ENCODE assay signal across 8 cellular contexts in the genomic region with DNA sequence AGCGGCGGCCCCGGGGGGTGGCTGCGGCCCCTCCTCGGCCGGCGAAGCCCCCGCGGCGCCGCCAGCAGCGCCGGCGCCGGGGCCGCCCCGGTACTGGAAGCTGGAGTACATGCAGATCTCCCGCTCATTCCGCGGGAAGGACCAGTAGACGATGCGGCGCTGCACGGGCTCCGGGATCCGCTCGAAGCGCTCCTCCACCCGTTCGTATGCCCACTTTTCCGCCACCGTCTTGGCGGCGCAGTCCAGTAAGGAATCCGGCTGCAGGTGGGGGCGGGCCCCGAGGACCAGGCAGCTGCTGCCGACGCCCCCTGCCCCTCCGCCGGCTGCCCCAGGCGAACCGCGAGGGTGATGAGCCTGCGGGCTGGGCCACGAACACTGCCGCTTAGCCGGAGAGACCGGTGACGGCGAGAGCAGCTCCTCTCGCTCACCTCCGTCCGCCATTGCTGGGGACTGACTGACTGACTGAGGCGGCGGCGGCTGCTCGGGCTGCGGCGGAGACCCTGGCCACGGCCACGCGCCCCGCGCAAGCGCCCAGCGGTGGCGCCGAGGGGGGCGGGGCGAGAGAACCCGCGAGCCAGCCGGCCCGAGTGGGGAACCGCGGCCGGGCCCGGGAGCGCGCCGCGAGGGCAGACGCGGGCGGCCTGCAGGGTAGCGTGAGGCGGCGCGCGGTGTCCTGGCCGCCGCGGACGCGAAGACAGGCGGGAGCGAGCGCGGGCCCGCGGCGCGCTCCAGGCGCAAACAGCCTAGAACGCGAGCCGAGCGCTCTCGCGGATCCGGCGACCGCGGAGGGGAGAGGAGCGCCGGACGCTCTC. TPM values are rescaled to one million over a fixed set of nuclear protein-coding genes. Genes with fewer than 3 reads are reported as not detected.
DNase-seq lines count a peak whose midpoint lies in the region; ATAC-seq and TF ChIP-seq lines count a peak whose summit lies in the region.

A gene (minus strand): TSS at position 696 of the 812 bp plus-strand sequence. CDS start 255 bp downstream, at position 441.

- no peaks in the 10 kb centered on the region for H3K36me3 Mint-ChIP-seq in HFFc6 (ENCODE audit: low read depth)
- H3K36me3 Mint-ChIP-seq in activated CD8-positive, alpha-beta T cell treated with anti-CD3 and anti-CD28 coated beads for 36 hours (ENCODE audit: low read depth), result peaks cover 1% of the 10 kb centered on the region

- peak within 1 kb of the TSS; percentile 80 for H3K9ac ChIP-seq in ES-I3 (ENCODE audit: low read depth, low read length)

- no peaks in the 10 kb centered on the region for H3K9me3 Mint-ChIP-seq in HFFc6
- no peaks in the 10 kb centered on the region for H3K9me3 Mint-ChIP-seq in activated CD8-positive, alpha-beta T cell treated with anti-CD3 and anti-CD28 coated beads for 36 hours

- H3K4me3 Mint-ChIP-seq in HFFc6, result peak within 1 kb of the TSS; percentile 84
- peak within 1 kb of the TSS; percentile 92 for H3K4me3 Mint-ChIP-seq in activated CD8-positive, alpha-beta T cell treated with anti-CD3 and anti-CD28 coated beads for 36 hours

- peak within 1 kb of the TSS; percentile 88 for H3K27ac ChIP-seq in lower lobe of right lung

- TF ChIP-seq CTCF in HFFc6 (IDR thresholded peaks at IDR 0.05), result no peak
- TF ChIP-seq CTCF in activated CD8-positive, alpha-beta T cell treated with anti-CD3 and anti-CD28 coated beads for 36 hours (IDR thresholded peaks at IDR 0.05), result no peak
- no peak for TF ChIP-seq CTCF in lower lobe of right lung (IDR thresholded peaks at IDR 0.05)

- H3K9me3 ChIP-seq in ES-I3 (ENCODE audit: control insufficient read depth, insufficient read depth, low read length) (no peaks in the 10 kb centered on the region), lower lobe of right lung (no peaks in the 10 kb centered on the region)

- peak within 1 kb of the TSS; percentile 93 for H3K4me3 ChIP-seq in lower lobe of right lung

- H3K36me3 ChIP-seq in ES-I3 (ENCODE audit: insufficient read depth, low read length) (no peaks in the 10 kb centered on the region), lower lobe of right lung (no peaks in the 10 kb centered on the region)

- DNase-seq in HFFc6, result no peak
- peak; percentile 72 for DNase-seq in NCI-H2171 treated with DMSO at 0.1 percent for 48 hours (lab: John Stamatoyannopoulos, UW)
- peak; percentile 69 for DNase-seq in activated CD8-positive, alpha-beta T cell treated with anti-CD3 and anti-CD28 coated beads for 36 hours
- DNase-seq in ecto neural progenitor cell (ENCODE audit: low spot score), result peak; percentile 84
- DNase-seq in lower lobe of right lung, result peak; percentile 80
- peak; percentile 45 to 46 for DNase-seq in stimulated activated CD4-positive, alpha-beta T cell treated with anti-CD3 and anti-CD28 coated beads, Interleukin-4, amount 100 ng/mL, for 48 hours (ENCODE audit: low read depth in 2 of 2)

- POLR2A ChIA-PET in activated CD8-positive, alpha-beta T cell treated with anti-CD3 and anti-CD28 coated beads for 36 hours (lab: Charles Lee), result interaction anchor here (1.0 kb wide), 1 partner anchor 26 kb away, joined by 3 read pairs; no protein-coding TSS in a partner anchor

- ATAC-seq in activated CD8-positive, alpha-beta T cell treated with anti-CD3 and anti-CD28 coated beads for 36 hours, result peak; percentile 83
- ATAC-seq in lower lobe of right lung (peak; percentile 97 to 98), HG02973 (IDR thresholded peaks at IDR 0.05; ENCODE audit: unreplicated experiment) (no peak)

- CTCF ChIA-PET in activated CD8-positive, alpha-beta T cell treated with anti-CD3 and anti-CD28 coated beads for 36 hours (lab: Charles Lee), result no interaction called here

- H3K27me3 ChIP-seq in lower lobe of right lung (ENCODE audit: low read depth), result no peaks in the 10 kb centered on the region

- no peak within 1 kb of the TSS for H3K27ac Mint-ChIP-seq in HFFc6
- peak within 1 kb of the TSS; percentile 81 for H3K27ac Mint-ChIP-seq in activated CD8-positive, alpha-beta T cell treated with anti-CD3 and anti-CD28 coated beads for 36 hours

- intact Hi-C loops in activated CD8-positive, alpha-beta T cell treated with anti-CD3 and anti-CD28 coated beads for 36 hours (cut with micrococcal nuclease), result no loop called here
- intact Hi-C loops in lower lobe of right lung (cut with DNase I), result no loop called here

- H3K4me1 ChIP-seq in ES-I3 (ENCODE audit: insufficient read depth, low read length) (no peaks in the 10 kb centered on the region), lower lobe of right lung (peaks cover 31% of the 10 kb centered on the region)

- H3K27me3 Mint-ChIP-seq in HFFc6 (ENCODE audit: insufficient read depth), result peaks cover 30% of the 10 kb centered on the region
- H3K27me3 Mint-ChIP-seq in activated CD8-positive, alpha-beta T cell treated with anti-CD3 and anti-CD28 coated beads for 36 hours, result peaks cover 17% of the 10 kb centered on the region

- H3K4me1 Mint-ChIP-seq in HFFc6 (ENCODE audit: low read depth), result peaks cover 14% of the 10 kb centered on the region
- peaks cover 33% of the 10 kb centered on the region for H3K4me1 Mint-ChIP-seq in activated CD8-positive, alpha-beta T cell treated with anti-CD3 and anti-CD28 coated beads for 36 hours (ENCODE audit: low read depth)

RNA-seq across cellular contexts. Expression of the gene that starts here (rescaled TPM):
- under 1 TPM in 2 of 6 experiments, not detected in 4; 0.03 to 0.05 TPM for total RNA-seq in HFFc6 (2021; fragmentation: NEBNext Ultra II Directional; extraction: Animal tissue kit (Norgen Biotek cat#: 25700))
- total RNA-seq in activated CD8-positive, alpha-beta T cell treated with anti-CD3 and anti-CD28 coated beads for 36 hours, result under 1 TPM; 0.70 to 0.87 TPM
- 3.6 TPM for total RNA-seq in lower lobe of right lung

Comparison
In these comparisons a context has a peak if more than half of its experiments do, and no peak if none do; other contexts are left out.
1. Peak in DNase-seq and ATAC-seq in activated CD8-positive, alpha-beta T cell treated with anti-CD3 and anti-CD28 coated beads for 36 hours; RNA of the gene not detected or under 1 TPM.